ENCODE assay signal across 1 cellular context in genomic region chr12:1836854-1837411, GRCh38.
TF ChIP-seq lines count a peak whose summit lies in the region.

No MANE protein-coding gene starts in this region.

TF ChIP-seq in HEK293, 187 proteins besides CTCF, POLR2A, EP300 and RAD21 (continued from another document and continues in another):
- TF ChIP-seq ZNF518A (tag by site-specific recombination; conservative IDR thresholded peaks at IDR 0.05; ENCODE audit: low read depth) (no peak), ZFHX2 (tag by site-specific recombination; conservative IDR thresholded peaks at IDR 0.05) (peak; percentile 45; the same call in 1 of the 2 replicates), ZNF140 (tag by site-specific recombination; IDR thresholded peaks at IDR 0.05) (no peak), ZNF692 (tag by site-specific recombination; IDR thresholded peaks at IDR 0.05) (0 out of 2 replicates have a peak, but pooled peaks have one; percentile 24), ZNF449 (tag by site-specific recombination; IDR thresholded peaks at IDR 0.05) (peak; percentile 28; the same call in 1 of the 2 replicates), HOXC10 (CRISPR knock-in tag; IDR thresholded peaks at IDR 0.05) (no peak), ZBTB6 (tag by site-specific recombination; IDR thresholded peaks at IDR 0.05) (no peak), ZNF544 (tag by site-specific recombination; IDR thresholded peaks at IDR 0.05) (no peak), GLIS1 (tag by site-specific recombination; IDR thresholded peaks at IDR 0.05) (0 out of 2 replicates have a peak, but pooled peaks have one; percentile 13), ZSCAN4 (tag by site-specific recombination; IDR thresholded peaks at IDR 0.05) (no peak), ZNF324 (tag by site-specific recombination; IDR thresholded peaks at IDR 0.05) (no peak), KLF9 (tag by site-specific recombination; IDR thresholded peaks at IDR 0.05; ENCODE audit: low read depth) (no peak), ZNF701 (tag by site-specific recombination; IDR thresholded peaks at IDR 0.05) (no peak), ZSCAN30 (tag by site-specific recombination; IDR thresholded peaks at IDR 0.05) (no peak), ZBTB11 (tag by site-specific recombination; conservative IDR thresholded peaks at IDR 0.05; ENCODE audit: low read depth) (no peak), SETDB1 (IDR thresholded peaks at IDR 0.05; ENCODE audit: insufficient read length, low read length) (no peak), ZNF600 (tag by site-specific recombination; IDR thresholded peaks at IDR 0.05) (0 out of 2 replicates have a peak, but pooled peaks have one; percentile 16), ZSCAN23 (tag by site-specific recombination; IDR thresholded peaks at IDR 0.05) (no peak), KLF16 (tag by site-specific recombination; IDR thresholded peaks at IDR 0.05) (no peak), ZNF645 (tag by site-specific recombination; IDR thresholded peaks at IDR 0.05) (no peak), PRDM10 (tag by site-specific recombination; IDR thresholded peaks at IDR 0.05) (0 out of 2 replicates have a peak, but pooled peaks have one; percentile 6), OVOL3 (tag by site-specific recombination; IDR thresholded peaks at IDR 0.05) (no peak), ZNF37A (tag by site-specific recombination; IDR thresholded peaks at IDR 0.05) (no peak), KLF1 (tag by site-specific recombination; IDR thresholded peaks at IDR 0.05) (peak; percentile 74), ZBTB7A (tag by site-specific recombination; IDR thresholded peaks at IDR 0.05; ENCODE audit: low read depth) (no peak), ZNF223 (tag by site-specific recombination; IDR thresholded peaks at IDR 0.05) (no peak), ZFP41 (tag by site-specific recombination; IDR thresholded peaks at IDR 0.05; ENCODE audit: borderline replicate concordance) (no peak), MEIS1 (CRISPR knock-in tag; IDR thresholded peaks at IDR 0.05; ENCODE audit: borderline replicate concordance) (no peak), SP7 (tag by site-specific recombination; IDR thresholded peaks at IDR 0.05) (no peak), ZNF501 (tag by site-specific recombination; IDR thresholded peaks at IDR 0.05) (no peak), YY1 (tag by site-specific recombination; IDR thresholded peaks at IDR 0.05) (no peak), ZNF26 (tag by site-specific recombination; IDR thresholded peaks at IDR 0.05) (no peak), ZNF660 (tag by site-specific recombination; IDR thresholded peaks at IDR 0.05) (no peak), PATZ1 (tag by site-specific recombination; IDR thresholded peaks at IDR 0.05) (0 out of 2 replicates have a peak, but pooled peaks have one; percentile 21)
